In the genomic region with DNA sequence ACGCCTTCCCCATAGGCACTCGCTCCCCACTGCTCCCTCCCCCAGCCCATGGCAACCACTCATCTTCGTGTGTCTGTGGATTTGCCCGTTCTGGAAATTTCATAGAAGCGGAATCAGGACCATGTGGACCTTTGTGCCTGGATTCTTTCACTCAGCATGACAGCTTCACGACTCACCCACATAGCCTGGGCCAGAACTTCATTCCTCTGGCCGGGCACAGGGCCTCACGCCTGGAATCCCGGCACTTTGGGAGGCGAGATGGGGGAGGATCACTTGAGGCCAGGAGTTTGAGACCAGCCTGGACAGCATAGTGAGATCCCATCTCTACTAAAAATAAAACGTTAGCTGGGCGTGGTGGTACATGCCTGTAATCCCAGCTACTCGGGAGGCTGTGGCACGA, we compare ENCODE assay signal across 13 cellular contexts. TPM values are rescaled to one million over a fixed set of nuclear protein-coding genes. Genes with fewer than 3 reads are reported as not detected.
A peak's percentile ranks its signal among the peaks of the same experiment; 100 is the strongest.
DNase-seq lines count a peak whose midpoint lies in the region; ATAC-seq, FAIRE-seq and TF ChIP-seq lines count a peak whose summit lies in the region.
"Had no signal": no experiment of that assay in that cellular context is flagged by ENCODE, and none has a peak within 500 bp of the region (broad histone marks: within the 10 kb centered on the region; RNA-seq: fewer than 3 reads in every experiment).

No MANE protein-coding gene starts in this region.

- H3K27me3 ChIP-seq in K562 (ENCODE audit: control insufficient read depth in 2 of 2, insufficient read depth in 2 of 2, low read length in 2 of 2) = no peaks in the 10 kb centered on the region

- no peak overlapping the region for H3K9ac ChIP-seq in K562 (ENCODE audit: insufficient read depth in 1 of 2, low read depth in 2 of 2, low read length in 2 of 2)
- H3K9ac ChIP-seq: parathyroid adenoma had no signal

- H3K27ac ChIP-seq in K562 (ENCODE audit: extremely low read depth, low read depth, low read length) = no peak overlapping the region
- H3K27ac ChIP-seq: epithelial cell of prostate, parathyroid adenoma had no signal

- TF ChIP-seq CTCF in K562 (IDR thresholded peaks at IDR 0.05 in 2 of 3, conservative IDR thresholded peaks at IDR 0.05 in 1 of 3; ENCODE audit: insufficient read depth in 2 of 3, low read depth in 1 of 3, low read length in 3 of 3) = no peak

- CTCF ChIA-PET in K562 (lab: Yijun Ruan, JAX; ENCODE audit: low intra/inter-chr PET ratio) (no interaction called here), HEK293T (lab: Yijun Ruan, JAX) (no interaction called here)

- H3K79me2 ChIP-seq in K562 (ENCODE audit: control insufficient read depth, insufficient read depth, low read length) = no peaks in the 10 kb centered on the region
- H3K79me2 ChIP-seq: parathyroid adenoma had no signal

- H3K4me2 ChIP-seq in K562 (ENCODE audit: insufficient read depth, low read length) = no peak overlapping the region

- H3K27me3 Mint-ChIP-seq in stimulated activated naive CD8-positive, alpha-beta T cell treated with anti-CD3 and anti-CD28 coated beads, Interleukin-15, amount 100 ng/mL, for 72 hours = peaks cover 21% of the 10 kb centered on the region

- intact Hi-C loops in K562 (cut with micrococcal nuclease) = no loop called here

- no peak overlapping the region for H3K4me3 ChIP-seq in K562

- DNase-seq in stimulated activated naive CD8-positive, alpha-beta T cell treated with anti-CD3 and anti-CD28 coated beads, Interleukin-15, amount 100 ng/mL, for 72 hours = no peak
- DNase-seq in stimulated activated naive CD8-positive, alpha-beta T cell treated with anti-CD3 and anti-CD28 coated beads, Interleukin-15, Interleukin-2, amounts not matched to agents 100 U/mL and 50 U/mL, for 24 hours = no peak
- DNase-seq in K562 (ENCODE audit: extremely low read depth in 1 of 4, low spot score in 3 of 4) (no peak), NCI-H526 (lab: John Stamatoyannopoulos, UW) (no peak), HEK293T (ENCODE audit: extremely low spot score) (no peak)
- DNase-seq: activated T-cell treated with anti-CD3 and anti-CD28 coated beads, Interleukin-2, amount 50 U/mL, for 48 hours; HFFc6; mesendoderm; NCI-H1694 had no signal

- POLR2A ChIA-PET in K562 (lab: Yijun Ruan, JAX) = interaction anchor here (0.5 to 1.5 kb wide), 3 partner anchors 12 to 306 kb away, joined by 3 to 5 read pairs (median 3); no protein-coding TSS in a partner anchor
- POLR2A ChIA-PET in HEK293T (lab: Yijun Ruan, JAX) = no interaction called here

- TF ChIP-seq POLR2A in K562 (conservative IDR thresholded peaks at IDR 0.05) = no peak

- no peak overlapping the region for H2AFZ ChIP-seq in K562 (ENCODE audit: low read depth, low read length)

- no peak for TF ChIP-seq EP300 in K562 (IDR thresholded peaks at IDR 0.05; ENCODE audit: low read length)

- H3K9me3 Mint-ChIP-seq in stimulated activated naive CD8-positive, alpha-beta T cell treated with anti-CD3 and anti-CD28 coated beads, Interleukin-15, amount 100 ng/mL, for 72 hours = no peaks in the 10 kb centered on the region
- H3K9me3 Mint-ChIP-seq: HFFc6 had no signal

- no peak for ATAC-seq in stimulated activated naive CD8-positive, alpha-beta T cell treated with anti-CD3 and anti-CD28 coated beads, Interleukin-15, amount 100 ng/mL, for 72 hours
- ATAC-seq in stimulated activated naive CD8-positive, alpha-beta T cell treated with anti-CD3 and anti-CD28 coated beads, Interleukin-15, Interleukin-2, amounts not matched to agents 100 U/mL and 50 U/mL, for 24 hours = no peak
- ATAC-seq in K562 = no peak
- ATAC-seq in GM21447 (IDR thresholded peaks at IDR 0.05; ENCODE audit: unreplicated experiment) = no peak

- H3K9me1 ChIP-seq in K562 (ENCODE audit: control insufficient read depth, insufficient read depth, low read length) = no peaks in the 10 kb centered on the region

- no peak for TF ChIP-seq RAD21 in K562 (CRISPR knock-in tag; conservative IDR thresholded peaks at IDR 0.05 in 1 of 2, IDR thresholded peaks at IDR 0.05 in 1 of 2)

- peak overlapping the region; percentile 79 to 85 for H3K4me3 Mint-ChIP-seq in stimulated activated naive CD8-positive, alpha-beta T cell treated with anti-CD3 and anti-CD28 coated beads, Interleukin-15, amount 100 ng/mL, for 72 hours
- H3K4me3 Mint-ChIP-seq: HFFc6 had no signal

- no peak for FAIRE-seq in K562 (lab: Jason Lieb, UNC)

- no peaks in the 10 kb centered on the region for H3K9me3 ChIP-seq in K562 (replicated peaks; ENCODE audit: control insufficient read depth, insufficient read depth, low read depth, low read length)

- H3K4me1 Mint-ChIP-seq in stimulated activated naive CD8-positive, alpha-beta T cell treated with anti-CD3 and anti-CD28 coated beads, Interleukin-15, amount 100 ng/mL, for 72 hours = peaks cover 68% of the 10 kb centered on the region

- in situ Hi-C loops in K562 (cut with MboI) = no loop called here

- 69% methylated on average over 14 of the region's 14 CpGs for WGBS in K562 (ENCODE audit: insufficient coverage, low coverage, missing lambda C conversion rate)

- no peaks in the 10 kb centered on the region for H3K36me3 ChIP-seq in K562 (ENCODE audit: control insufficient read depth, insufficient read depth, low read length)

- H3K4me1 ChIP-seq in K562 (replicated peaks in 1 of 2; ENCODE audit: control insufficient read depth in 2 of 2, insufficient read depth in 2 of 2, low read length in 2 of 2) = peaks cover 7 to 35% of the 10 kb centered on the region in 2 experiments; a peak in 4 of 5 replicates
- H3K4me1 ChIP-seq: parathyroid adenoma had no signal

- no peaks in the 10 kb centered on the region for H4K20me1 ChIP-seq in K562 (replicated peaks; ENCODE audit: control insufficient read depth, insufficient read depth, low read length)

- peak overlapping the region in 1 of 2 donors; percentile 42 for H3K27ac Mint-ChIP-seq in stimulated activated naive CD8-positive, alpha-beta T cell treated with anti-CD3 and anti-CD28 coated beads, Interleukin-15, amount 100 ng/mL, for 72 hours
- H3K27ac Mint-ChIP-seq: HFFc6 had no signal

- no TSS peak for BruUV-seq in K562 (replicated peaks; lab: Mats Ljungman, UMichigan)

RNA-seq across cellular contexts. Expression of gene DIPK1B, which starts 12.1 kb away (rescaled TPM):
- 11.8 and 45.1 TPM in 2 replicates for total RNA-seq in K562 (2011; cell fraction: chromatin; rRNA removed; ENCODE audit: low replicate concordance)
- total RNA-seq in K562 (2011; cell fraction: nucleolus; rRNA removed) = 39.9 and 47.9 TPM in 2 replicates
- 25.8 and 26.4 TPM in 2 replicates for total RNA-seq in K562 (2011; cell fraction: nucleoplasm; rRNA removed)
- total RNA-seq in K562 (2014; rRNA removed) (22.3 and 25.2 TPM in 2 replicates), K562 (2014; rRNA removed; fragmentation: Illumina TruSeq; extraction: Trizol) (2.8 TPM in 2 replicates), K562 (2015; rRNA removed; fragmentation: Illumina TruSeq; extraction: Trizol) (5.9 and 7.4 TPM in 2 replicates), K562 (2021) (20.4 TPM in 2 replicates)
- polyA plus RNA-seq in K562 (2011; rRNA removed) (11.4 and 20.2 TPM in 2 replicates), K562 (2014; fragmentation: Illumina TruSeq; extraction: Trizol) (4.2 and 6.8 TPM in 2 replicates), K562 (2014; fragmentation: Nextera tagmentation; extraction: Ambion mirVana) (under 1 TPM; 0.08 to 0.21 TPM), K562 (2014; rRNA removed) (20.5 and 21.2 TPM in 2 replicates)
- 26.7 and 64.0 TPM in 2 replicates for polyA plus RNA-seq in K562 (2011; cell fraction: cytosol; rRNA removed)
- 41.8 and 57.7 TPM in 2 replicates for polyA plus RNA-seq in K562 (2011; cell fraction: nucleus; rRNA removed)
- 9.0 and 14.4 TPM in 2 replicates for polyA plus RNA-seq in K562 (2012)
- 3.7 and 4.5 TPM in 2 replicates for polyA minus RNA-seq in K562 (2011; rRNA and poly(A)+ RNA removed)
- polyA minus RNA-seq in K562 (2011; cell fraction: cytosol; rRNA and poly(A)+ RNA removed) = 13.1 and 14.0 TPM in 2 replicates
- 9.0 and 9.8 TPM in 2 replicates for polyA minus RNA-seq in K562 (2011; cell fraction: nucleus; rRNA and poly(A)+ RNA removed)
- total RNA-seq: HFFc6 had no signal

RNA-seq across cellular contexts. Expression of gene AGPAT2, which starts 13.1 kb away (rescaled TPM):
- 18.6 and 52.7 TPM in 2 replicates for total RNA-seq in K562 (2011; cell fraction: chromatin; rRNA removed; ENCODE audit: low replicate concordance)
- 77.5 and 84.7 TPM in 2 replicates for total RNA-seq in K562 (2011; cell fraction: nucleolus; rRNA removed)
- 39.6 and 45.3 TPM in 2 replicates for total RNA-seq in K562 (2011; cell fraction: nucleoplasm; rRNA removed)
- total RNA-seq in K562 (2014; rRNA removed) (45.5 and 56.5 TPM in 2 replicates), K562 (2014; rRNA removed; fragmentation: Illumina TruSeq; extraction: Trizol) (7.2 and 8.5 TPM in 2 replicates), K562 (2015; rRNA removed; fragmentation: Illumina TruSeq; extraction: Trizol) (27.7 and 31.8 TPM in 2 replicates), K562 (2021) (52.6 and 54.5 TPM in 2 replicates)
- polyA plus RNA-seq in K562 (2011; rRNA removed) (17.3 and 25.4 TPM in 2 replicates), K562 (2014; fragmentation: Illumina TruSeq; extraction: Trizol) (23.9 and 38.6 TPM in 2 replicates), K562 (2014; fragmentation: Nextera tagmentation; extraction: Ambion mirVana) (under 1 TPM; 0.13 to 0.45 TPM), K562 (2014; rRNA removed) (47.1 and 51.9 TPM in 2 replicates)
- 37.8 and 64.3 TPM in 2 replicates for polyA plus RNA-seq in K562 (2011; cell fraction: cytosol; rRNA removed)
- polyA plus RNA-seq in K562 (2011; cell fraction: nucleus; rRNA removed) = 26.1 and 33.3 TPM in 2 replicates
- 34.3 and 52.5 TPM in 2 replicates for polyA plus RNA-seq in K562 (2012)
- polyA minus RNA-seq in K562 (2011; rRNA and poly(A)+ RNA removed) = 10.0 and 12.2 TPM in 2 replicates
- 19.5 and 23.0 TPM in 2 replicates for polyA minus RNA-seq in K562 (2011; cell fraction: cytosol; rRNA and poly(A)+ RNA removed)
- polyA minus RNA-seq in K562 (2011; cell fraction: nucleus; rRNA and poly(A)+ RNA removed) = 21.4 and 30.0 TPM in 2 replicates

RNA-seq across cellular contexts. Expression of gene EGFL7, which starts 37.6 kb away (rescaled TPM):
- 149 and 838 TPM in 2 replicates for total RNA-seq in K562 (2011; cell fraction: chromatin; rRNA removed; ENCODE audit: low replicate concordance)
- total RNA-seq in K562 (2011; cell fraction: nucleolus; rRNA removed) = 1,169 and 1,462 TPM in 2 replicates
- 493 and 520 TPM in 2 replicates for total RNA-seq in K562 (2011; cell fraction: nucleoplasm; rRNA removed)
- total RNA-seq in K562 (2014; rRNA removed) = 217 and 294 TPM in 2 replicates
- total RNA-seq in K562 (2014; rRNA removed; fragmentation: Illumina TruSeq; extraction: Trizol) = 6.6 and 10.2 TPM in 2 replicates
- 55.3 and 55.5 TPM in 2 replicates for total RNA-seq in K562 (2015; rRNA removed; fragmentation: Illumina TruSeq; extraction: Trizol)
- 213 and 225 TPM in 2 replicates for total RNA-seq in K562 (2021)
- 220 and 305 TPM in 2 replicates for polyA plus RNA-seq in K562 (2011; rRNA removed)
- polyA plus RNA-seq in K562 (2011; cell fraction: cytosol; rRNA removed) = 390 and 1,175 TPM in 2 replicates
- 1,734 and 4,262 TPM in 2 replicates for polyA plus RNA-seq in K562 (2011; cell fraction: nucleus; rRNA removed)
- 148 and 194 TPM in 2 replicates for polyA plus RNA-seq in K562 (2012)
- polyA plus RNA-seq in K562 (2014; fragmentation: Illumina TruSeq; extraction: Trizol) = 16.3 and 110 TPM in 2 replicates
- 10 to 100 TPM in 1 of 2 experiments, 1 to 10 TPM in 1; 1.5 to 10.9 TPM for polyA plus RNA-seq in K562 (2014; fragmentation: Nextera tagmentation; extraction: Ambion mirVana)
- 286 and 294 TPM in 2 replicates for polyA plus RNA-seq in K562 (2014; rRNA removed)
- polyA minus RNA-seq in K562 (2011; rRNA and poly(A)+ RNA removed) = 33.5 and 52.0 TPM in 2 replicates
- 222 and 294 TPM in 2 replicates for polyA minus RNA-seq in K562 (2011; cell fraction: cytosol; rRNA and poly(A)+ RNA removed)
- 630 and 998 TPM in 2 replicates for polyA minus RNA-seq in K562 (2011; cell fraction: nucleus; rRNA and poly(A)+ RNA removed)

RNA-seq across cellular contexts. Expression of gene LCN10, which starts 42.4 kb away (rescaled TPM):
- total RNA-seq in K562 (2011; cell fraction: chromatin; rRNA removed; ENCODE audit: low replicate concordance) = 0.44 TPM in 1 of 2 replicates, not detected in the other
- total RNA-seq in K562 (2011; cell fraction: nucleolus; rRNA removed) = 0.17 and 0.26 TPM in 2 replicates
- 0.44 TPM in 1 of 2 replicates, not detected in the other for total RNA-seq in K562 (2011; cell fraction: nucleoplasm; rRNA removed)
- total RNA-seq in K562 (2014; rRNA removed) (0.12 TPM in 1 of 2 replicates, not detected in the other), K562 (2014; rRNA removed; fragmentation: Illumina TruSeq; extraction: Trizol) (not detected in 2 replicates), K562 (2015; rRNA removed; fragmentation: Illumina TruSeq; extraction: Trizol) (0.11 TPM in 1 of 2 replicates, not detected in the other), K562 (2021) (0.29 TPM in 1 of 2 replicates, not detected in the other)
- polyA plus RNA-seq in K562 (2011; rRNA removed) (0.11 and 0.14 TPM in 2 replicates), K562 (2014; fragmentation: Illumina TruSeq; extraction: Trizol) (0.11 and 0.21 TPM in 2 replicates), K562 (2014; fragmentation: Nextera tagmentation; extraction: Ambion mirVana) (under 1 TPM in 1 of 2 experiments, not detected in 1; 0.10 TPM), K562 (2014; rRNA removed) (0.16 TPM in 1 of 2 replicates, not detected in the other)
- 0.35 and 0.42 TPM in 2 replicates for polyA plus RNA-seq in K562 (2011; cell fraction: cytosol; rRNA removed)
- polyA plus RNA-seq in K562 (2011; cell fraction: nucleus; rRNA removed) = 0.10 and 1.1 TPM in 2 replicates
- polyA plus RNA-seq in K562 (2012) = 0.14 TPM in 1 of 2 replicates, not detected in the other
- 0.14 TPM in 1 of 2 replicates, not detected in the other for polyA minus RNA-seq in K562 (2011; rRNA and poly(A)+ RNA removed)
- polyA minus RNA-seq in K562 (2011; cell fraction: cytosol; rRNA and poly(A)+ RNA removed) = not detected in 2 replicates
- 0.40 TPM in 1 of 2 replicates, not detected in the other for polyA minus RNA-seq in K562 (2011; cell fraction: nucleus; rRNA and poly(A)+ RNA removed)
- total RNA-seq: Daoy, HFFc6 had no signal

RNA-seq across cellular contexts. Expression of gene LCN6, which starts 48.0 kb away (rescaled TPM):
- total RNA-seq in K562 (2011; cell fraction: chromatin; rRNA removed; ENCODE audit: low replicate concordance) = 0.86 TPM in 1 of 2 replicates, not detected in the other
- total RNA-seq in K562 (2011; cell fraction: nucleolus; rRNA removed) = 0.67 and 1.6 TPM in 2 replicates
- 0.81 TPM in 1 of 2 replicates, not detected in the other for total RNA-seq in K562 (2011; cell fraction: nucleoplasm; rRNA removed)
- total RNA-seq in K562 (2014; rRNA removed) (0.45 and 0.57 TPM in 2 replicates), K562 (2014; rRNA removed; fragmentation: Illumina TruSeq; extraction: Trizol) (0.33 TPM in 1 of 2 replicates, not detected in the other), K562 (2015; rRNA removed; fragmentation: Illumina TruSeq; extraction: Trizol) (not detected in 2 replicates), K562 (2021) (not detected in 2 replicates)
- polyA plus RNA-seq in K562 (2011; rRNA removed) (0.42 TPM in 1 of 2 replicates, not detected in the other), K562 (2014; fragmentation: Illumina TruSeq; extraction: Trizol) (not detected in 2 replicates), K562 (2014; fragmentation: Nextera tagmentation; extraction: Ambion mirVana) (under 1 TPM in 1 of 2 experiments, not detected in 1; 0.10 TPM), K562 (2014; rRNA removed) (2.2 TPM in 1 of 2 replicates, not detected in the other)
- 0.98 TPM in 1 of 2 replicates, not detected in the other for polyA plus RNA-seq in K562 (2011; cell fraction: cytosol; rRNA removed)
- polyA plus RNA-seq in K562 (2011; cell fraction: nucleus; rRNA removed) = 4.3 TPM in 1 of 2 replicates, not detected in the other
- 0.12 TPM in 1 of 2 replicates, not detected in the other for polyA plus RNA-seq in K562 (2012)
- not detected in 2 replicates for polyA minus RNA-seq in K562 (2011; rRNA and poly(A)+ RNA removed)
- polyA minus RNA-seq in K562 (2011; cell fraction: cytosol; rRNA and poly(A)+ RNA removed) = not detected in 2 replicates
- polyA minus RNA-seq in K562 (2011; cell fraction: nucleus; rRNA and poly(A)+ RNA removed) = not detected in 2 replicates
- total RNA-seq: Daoy, HFFc6 had no signal
